ENCODE assay signal across 26 cellular contexts in genomic region chr7:22189741-22190140, GRCh38.
"Had no signal": no experiment of that assay in that cellular context is flagged by ENCODE, and none has a peak within 500 bp of the region (broad histone marks: within the 10 kb centered on the region; RNA-seq: fewer than 3 reads in every experiment).

No MANE protein-coding gene starts in this region.

- H3K79me2 ChIP-seq: hepatocyte had no signal

- H3K4me1 ChIP-seq: breast epithelium, gastrocnemius medialis had no signal

- H2AFZ ChIP-seq: hepatocyte had no signal

- H3K9me3 ChIP-seq: breast epithelium, gastrocnemius medialis, left lung, ovary, right atrium auricular region, thoracic aorta had no signal

- ATAC-seq: activated CD4-positive, CD25-positive, alpha-beta regulatory T cell treated with anti-CD3 and anti-CD28 coated beads, Interleukin-2, amount 50 U/mL, for 24 hours; activated T-cell treated with anti-CD3 and anti-CD28 coated beads, Interleukin-2, amount 50 U/mL, for 4 hours; activated T-helper 17 cell treated with anti-CD3 and anti-CD28 coated beads, Interleukin-2, amount 50 U/mL, for 72 hours; gastrocnemius medialis; left lung had no signal

- H3K27ac ChIP-seq: breast epithelium, epithelial cell of prostate, gastrocnemius medialis, hepatocyte, left lung, ovary, right atrium auricular region, thoracic aorta had no signal

- H3K27me3 ChIP-seq: breast epithelium, gastrocnemius medialis, hepatocyte, left lung, ovary, right atrium auricular region had no signal

- H3K4me2 ChIP-seq: hepatocyte had no signal

- DNase-seq: activated CD4-positive, alpha-beta memory T cell treated with anti-CD3 and anti-CD28 coated beads for 36 hours; activated CD4-positive, alpha-beta T cell treated with anti-CD3 and anti-CD28 coated beads for 48 hours; activated CD8-positive, alpha-beta memory T cell treated with anti-CD3 and anti-CD28 coated beads, Interleukin-2, amount 50 U/mL, for 48 hours; activated gamma-delta T cell treated with Interleukin-2 at 50 U/mL for 16 hours; activated naive CD4-positive, alpha-beta T cell treated with anti-CD3 and anti-CD28 coated beads, Interleukin-2, amount 50 U/mL, for 16 hours; activated T-cell treated with anti-CD3 and anti-CD28 coated beads, Interleukin-2, amount 50 U/mL, for 4 hours; amniotic stem cell; dermis blood vessel endothelial cell; effector CD8-positive, alpha-beta T cell; gastrocnemius medialis; left lung; ovary; stimulated activated CD4-positive, alpha-beta T cell treated with anti-CD3 and anti-CD28 coated beads, Interleukin-15, amount 100 ng/mL, for 24 hours; stimulated activated CD4-positive, alpha-beta T cell treated with anti-CD3 and anti-CD28 coated beads, Interleukin-2, amount 100 ng/mL, for 24 hours; stimulated activated naive CD4-positive, alpha-beta T cell; SW 1271; T-helper 9 cell; WERI-Rb-1 had no signal

- H3K4me3 ChIP-seq: breast epithelium, gastrocnemius medialis, hepatocyte, left lung, lung, ovary, right atrium auricular region, thoracic aorta had no signal

- H3K36me3 ChIP-seq: breast epithelium, gastrocnemius medialis, ovary, right atrium auricular region had no signal
